In genomic region chr2:100562613-100563406, GRCh38 we compare ENCODE assay signal across 8 cellular contexts. TPM values are rescaled to one million over a fixed set of nuclear protein-coding genes. Genes with fewer than 3 reads are reported as not detected.
A peak's percentile ranks its signal among the peaks of the same experiment; 100 is the strongest.
DNase-seq lines count a peak whose midpoint lies in the region; ATAC-seq and TF ChIP-seq lines count a peak whose summit lies in the region.

TSS of gene PDCL3 (plus strand) at chr2:100562993. CDS start at chr2:100563068, 75 bp downstream.

- no peaks in the 10 kb centered on the region for H3K9me2 ChIP-seq in Karpas-422 (replicated peaks; ENCODE audit: insufficient read depth, low read length)

- WGBS in esophagus squamous epithelium, 2 donors, result 0% methylated on average over 7 to 9 of the region's 62 CpGs

- H3K9me3 ChIP-seq in Karpas-422 (ENCODE audit: low read length) (no peaks in the 10 kb centered on the region), esophagus squamous epithelium (no peaks in the 10 kb centered on the region)

- TF ChIP-seq CTCF in esophagus squamous epithelium (IDR thresholded peaks at IDR 0.05), result peak in 3 of 6 experiments; percentile 7 to 18 (median 10)

- peak in 3 of 4 donors; percentile 30 to 81 (median 40) for TF ChIP-seq POLR2A in esophagus squamous epithelium (IDR thresholded peaks at IDR 0.05)

- peak within 1 kb of the TSS; percentile 76 for H2AFZ ChIP-seq in Karpas-422 (ENCODE audit: low read length)

- H3K79me2 ChIP-seq in Karpas-422 (ENCODE audit: low read length), result peaks cover 22% of the 10 kb centered on the region

- H3K27ac ChIP-seq in Karpas-422 (ENCODE audit: low read length) (peak within 1 kb of the TSS; percentile 89), esophagus squamous epithelium (peak within 1 kb of the TSS; percentile 91 to 97 (median 95))

- H3K4me3 ChIP-seq in Karpas-422 (ENCODE audit: low read length) (peak within 1 kb of the TSS; percentile 96), esophagus squamous epithelium (peak within 1 kb of the TSS; percentile 58 to 86 (median 84))

- H3K4me1 ChIP-seq in Karpas-422 (ENCODE audit: low read length) (peaks cover 39% of the 10 kb centered on the region), esophagus squamous epithelium (peaks cover 7 to 43% (median 10%) of the 10 kb centered on the region in 3 donors)

- DNase-seq in Daoy (ENCODE audit: low read depth) (peak; percentile 99), Karpas-422 (peak; percentile 99), RKO (ENCODE audit: low spot score) (peak; percentile 99), activated T-helper 1 cell treated with Interleukin-2 at 50 U/mL for 16 hours (ENCODE audit: low read depth) (peak; percentile 90), esophagus squamous epithelium (lab: John Stamatoyannopoulos, UW) (peak; percentile 86), myocyte (ENCODE audit: low read depth) (peak; percentile 100)
- peak; percentile 87 to 91 for DNase-seq in stimulated activated CD8-positive, alpha-beta memory T cell treated with anti-CD3 and anti-CD28 coated beads, Interleukin-7, amount 100 ng/mL, for 48 hours (ENCODE audit: extremely low read depth in 1 of 2, low read depth in 1 of 2)

- peak; percentile 95 for ATAC-seq in GM21825 (IDR thresholded peaks at IDR 0.05; ENCODE audit: unreplicated experiment)

- H3K36me3 ChIP-seq in Karpas-422 (ENCODE audit: insufficient read depth, low read length) (no peaks in the 10 kb centered on the region), esophagus squamous epithelium (peaks cover 5 to 17% (median 7%) of the 10 kb centered on the region in 3 donors)

- intact Hi-C loops in esophagus squamous epithelium (cut with DNase I), result no loop called here

- H3K9ac ChIP-seq in Karpas-422 (ENCODE audit: low read length), result peak within 1 kb of the TSS; percentile 95

- no peaks in the 10 kb centered on the region for H4K20me1 ChIP-seq in Karpas-422 (ENCODE audit: insufficient read depth, low read depth, low read length)

- H3K27me3 ChIP-seq in Karpas-422 (ENCODE audit: low read length), result no peaks in the 10 kb centered on the region
- H3K27me3 ChIP-seq in esophagus squamous epithelium, result no peaks in the 10 kb centered on the region

- peak within 1 kb of the TSS; percentile 92 for H3K4me2 ChIP-seq in Karpas-422 (ENCODE audit: low read depth, low read length, poor library complexity, severe bottlenecking)

RNA-seq across cellular contexts. Expression of gene PDCL3, which starts in this region (rescaled TPM):
- total RNA-seq in Daoy (2014; rRNA removed; shearing (Covaris generic)), result 43.8 and 45.3 TPM in 2 replicates
- 9.8 and 16.2 TPM in 2 replicates for total RNA-seq in Karpas-422 (2014; rRNA removed; shearing (Covaris generic); ENCODE audit: low replicate concordance)
- total RNA-seq in esophagus squamous epithelium (10 to 100 TPM; 22.4 to 31.5 (median 28.1) TPM), myocyte (20.7 and 33.7 TPM in 2 replicates)
- 23.5 TPM for polyA plus RNA-seq in myocyte (2012)

Comparison
In these comparisons a context has a peak if more than half of its experiments do, and no peak if none do; other contexts are left out.
1. Peak in every context shown above with its lines: DNase-seq, ATAC-seq, H3K4me3 ChIP-seq and H3K27ac ChIP-seq.